Comparison of ENCODE assay signal across 12 cellular contexts in genomic region chr22:45242778-45243191, GRCh38. TPM values are rescaled to one million over a fixed set of nuclear protein-coding genes. Genes with fewer than 3 reads are reported as not detected.
DNase-seq lines count a peak whose midpoint lies in the region; ATAC-seq and TF ChIP-seq lines count a peak whose summit lies in the region.
"Had no signal": no experiment of that assay in that cellular context is flagged by ENCODE, and none has a peak within 500 bp of the region (broad histone marks: within the 10 kb centered on the region; RNA-seq: fewer than 3 reads in every experiment).

No MANE protein-coding gene starts in this region.

- H3K27me3 Mint-ChIP-seq in endothelial cell (ENCODE audit: unreplicated experiment), result peaks cover 2% of the 10 kb centered on the region

- H3K4me3 ChIP-seq in epithelial cell of proximal tubule (ENCODE audit: low read depth, low read length), result no peak overlapping the region
- H3K4me3 ChIP-seq: sigmoid colon had no signal

- no peaks in the 10 kb centered on the region for H3K9me3 Mint-ChIP-seq in stimulated activated effector memory CD8-positive, alpha-beta T cell treated with anti-CD3 and anti-CD28 coated beads, Interleukin-12 subunit alpha, Interleukin-12 subunit beta, amount 100 ng/mL, for 72 hours
- no peaks in the 10 kb centered on the region for H3K9me3 Mint-ChIP-seq in endothelial cell (ENCODE audit: unreplicated experiment)
- H3K9me3 Mint-ChIP-seq: activated T-cell treated with anti-CD3 and anti-CD28 coated beads, Interleukin-2, amount 50 U/mL, for 72 hours had no signal

- H3K4me3 Mint-ChIP-seq in stimulated activated effector memory CD8-positive, alpha-beta T cell treated with anti-CD3 and anti-CD28 coated beads, Interleukin-12 subunit alpha, Interleukin-12 subunit beta, amount 100 ng/mL, for 72 hours, result no peak overlapping the region
- no peak overlapping the region for H3K4me3 Mint-ChIP-seq in endothelial cell (ENCODE audit: unreplicated experiment)
- H3K4me3 Mint-ChIP-seq: activated T-cell treated with anti-CD3 and anti-CD28 coated beads, Interleukin-2, amount 50 U/mL, for 72 hours had no signal

- peak; percentile 93 for DNase-seq in NCI-H69 (lab: John Stamatoyannopoulos, UW)
- DNase-seq in epithelial cell of proximal tubule (ENCODE audit: low read depth), result no peak
- DNase-seq in stimulated activated effector memory CD8-positive, alpha-beta T cell treated with anti-CD3 and anti-CD28 coated beads, Interleukin-12 subunit alpha, Interleukin-12 subunit beta, amount 100 ng/mL, for 72 hours (ENCODE audit: low spot score in 2 of 2), result no peak
- DNase-seq in endothelial cell (ENCODE audit: low spot score), result no peak
- no peak for DNase-seq in stimulated activated CD4-positive, alpha-beta T cell treated with anti-CD3 and anti-CD28 coated beads, Interleukin-4, amount 100 ng/mL, for 1 hour
- DNase-seq: activated T-cell treated with anti-CD3 and anti-CD28 coated beads, Interleukin-2, amount 50 U/mL, for 72 hours; sigmoid colon had no signal

- no peak for ATAC-seq in stimulated activated effector memory CD8-positive, alpha-beta T cell treated with anti-CD3 and anti-CD28 coated beads, Interleukin-12 subunit alpha, Interleukin-12 subunit beta, amount 100 ng/mL, for 72 hours
- no peak for ATAC-seq in HG03442 (IDR thresholded peaks at IDR 0.05; ENCODE audit: unreplicated experiment)
- ATAC-seq: activated T-cell treated with anti-CD3 and anti-CD28 coated beads, Interleukin-2, amount 50 U/mL, for 72 hours had no signal

- peaks cover 19% of the 10 kb centered on the region for H3K36me3 Mint-ChIP-seq in stimulated activated effector memory CD8-positive, alpha-beta T cell treated with anti-CD3 and anti-CD28 coated beads, Interleukin-12 subunit alpha, Interleukin-12 subunit beta, amount 100 ng/mL, for 72 hours
- H3K36me3 Mint-ChIP-seq in endothelial cell (ENCODE audit: low read depth, unreplicated experiment), result no peaks in the 10 kb centered on the region

- H3K27ac Mint-ChIP-seq in stimulated activated effector memory CD8-positive, alpha-beta T cell treated with anti-CD3 and anti-CD28 coated beads, Interleukin-12 subunit alpha, Interleukin-12 subunit beta, amount 100 ng/mL, for 72 hours, result peak overlapping the region; percentile 20
- no peak overlapping the region for H3K27ac Mint-ChIP-seq in endothelial cell (ENCODE audit: unreplicated experiment)
- H3K27ac Mint-ChIP-seq: activated T-cell treated with anti-CD3 and anti-CD28 coated beads, Interleukin-2, amount 50 U/mL, for 72 hours had no signal

- H3K4me1 Mint-ChIP-seq in stimulated activated effector memory CD8-positive, alpha-beta T cell treated with anti-CD3 and anti-CD28 coated beads, Interleukin-12 subunit alpha, Interleukin-12 subunit beta, amount 100 ng/mL, for 72 hours, result peaks cover 53% of the 10 kb centered on the region
- H3K4me1 Mint-ChIP-seq in endothelial cell (ENCODE audit: unreplicated experiment), result peaks cover 4% of the 10 kb centered on the region

- TF ChIP-seq CTCF in GM12872 (IDR thresholded peaks at IDR 0.05; ENCODE audit: insufficient read depth, low read depth, low read length) (peak; percentile 31; the same call in 2 of the 3 replicates), epithelial cell of proximal tubule (conservative IDR thresholded peaks at IDR 0.05; ENCODE audit: low read depth, low read length) (peak; percentile 34), endothelial cell (IDR thresholded peaks at IDR 0.05; ENCODE audit: unreplicated experiment) (no peak)

RNA-seq across cellular contexts. Expression of gene KIAA0930, which starts 2.1 kb away (rescaled TPM):
- total RNA-seq in epithelial cell of proximal tubule (33.2 and 40.2 TPM in 2 replicates), endothelial cell (ENCODE audit: unreplicated experiment) (18.7 TPM)

RNA-seq across cellular contexts. Expression of gene UPK3A, which starts 42.0 kb away (rescaled TPM):
- total RNA-seq in epithelial cell of proximal tubule (2.0 TPM in 1 of 2 replicates, not detected in the other), endothelial cell (ENCODE audit: unreplicated experiment) (not detected)
- total RNA-seq: activated T-cell treated with anti-CD3 and anti-CD28 coated beads, Interleukin-2, amount 50 U/mL, for 72 hours; frontal cortex; RPMI7951; sigmoid colon; subcutaneous adipose tissue had no signal
